Comparison of ENCODE assay signal across 8 cellular contexts in genomic region chr11:133956650-133957633, GRCh38. TPM values are rescaled to one million over a fixed set of nuclear protein-coding genes. Genes with fewer than 3 reads are reported as not detected.
DNase-seq lines count a peak whose midpoint lies in the region; ATAC-seq, FAIRE-seq and TF ChIP-seq lines count a peak whose summit lies in the region.

Gene IGSF9B, minus strand, starts transcription at chr11:133956968. Its CDS starts 214 bp downstream, at chr11:133956754.

- H3K4me2 ChIP-seq in Loucy (ENCODE audit: low read depth, low read length, poor library complexity, severe bottlenecking) (no peak within 1 kb of the TSS), astrocyte (ENCODE audit: low read length) (peak within 1 kb of the TSS; percentile 97)

- H3K27ac Mint-ChIP-seq in T-helper 17 cell (peak within 1 kb of the TSS; percentile 78), astrocyte (ENCODE audit: unreplicated experiment) (peak within 1 kb of the TSS; percentile 93)

- peak; percentile 83 for DNase-seq in DMS53 treated with DMSO at 0.1 percent for 48 hours (lab: John Stamatoyannopoulos, UW; ENCODE audit: unreplicated experiment)
- DNase-seq in T-helper 17 cell = peak; percentile 86 to 92 (median 88)
- peak; percentile 56 for DNase-seq in astrocyte (ENCODE audit: low read depth)
- DNase-seq in hepatic stellate cell (ENCODE audit: low spot score) = peak; percentile 98
- DNase-seq in retina = peak; percentile 96
- DNase-seq in aorta = peak; percentile 86 to 95

- H2AFZ ChIP-seq in Loucy (ENCODE audit: low read length) = peak within 1 kb of the TSS; percentile 76; the same call in 1 of the 2 replicates
- peak within 1 kb of the TSS; percentile 90 for H2AFZ ChIP-seq in astrocyte (ENCODE audit: low read depth, low read length)

- H3K27me3 ChIP-seq in Loucy (ENCODE audit: insufficient read depth, low read length, poor library complexity, severe bottlenecking) (no peaks in the 10 kb centered on the region), astrocyte (ENCODE audit: insufficient read depth, low read length) (peaks cover 33% of the 10 kb centered on the region), aorta (ENCODE audit: control insufficient read depth in 1 of 2, insufficient read depth in 2 of 2, low read length in 1 of 2) (no peaks in the 10 kb centered on the region)

- intact Hi-C loops in aorta (cut with DNase I) = loop anchor here in 1 of 2 donors (5.0 to 10.0 kb wide), 2 partner anchors 90 to 188 kb away; no protein-coding TSS in a partner anchor

- FAIRE-seq in astrocyte (lab: Jason Lieb, UNC) = no peak

- TF ChIP-seq CTCF in Loucy (conservative IDR thresholded peaks at IDR 0.05; ENCODE audit: low read length) = no peak
- TF ChIP-seq CTCF in astrocyte (IDR thresholded peaks at IDR 0.05; ENCODE audit: insufficient read depth, low read depth, low read length) = no peak

- no peak within 1 kb of the TSS for H3K9ac ChIP-seq in Loucy (ENCODE audit: low read depth, low read length, poor library complexity, severe bottlenecking)
- H3K9ac ChIP-seq in astrocyte (ENCODE audit: low read length) = peak within 1 kb of the TSS; percentile 63

- H3K27ac ChIP-seq in astrocyte (ENCODE audit: low read depth, low read length) (no peak within 1 kb of the TSS), aorta (ENCODE audit: low read depth in 1 of 2, low read length in 2 of 2) (peak within 1 kb of the TSS; percentile 44 to 93)

- H3K79me2 ChIP-seq in Loucy (ENCODE audit: insufficient read depth, low read length) (no peaks in the 10 kb centered on the region), astrocyte (ENCODE audit: insufficient read depth, low read length) (peaks cover 5% of the 10 kb centered on the region)

- peaks cover 25% of the 10 kb centered on the region for H3K4me1 Mint-ChIP-seq in T-helper 17 cell
- H3K4me1 Mint-ChIP-seq in astrocyte (ENCODE audit: low read depth, unreplicated experiment) = peaks cover 35% of the 10 kb centered on the region

- no peaks in the 10 kb centered on the region for H3K4me1 ChIP-seq in Loucy (ENCODE audit: insufficient read depth, low read length, poor library complexity, severe bottlenecking)
- peaks cover 26% of the 10 kb centered on the region for H3K4me1 ChIP-seq in astrocyte (ENCODE audit: insufficient read depth, low read length)
- peaks cover 3 to 4% of the 10 kb centered on the region in 2 donors for H3K4me1 ChIP-seq in aorta (ENCODE audit: control insufficient read depth in 1 of 2, insufficient read depth in 2 of 2, low read length in 2 of 2)

- 0 to 1% methylated on average over 93 to 100 of the region's 100 CpGs for WGBS in aorta, 2 donors

- peaks cover 14% of the 10 kb centered on the region for H3K27me3 Mint-ChIP-seq in T-helper 17 cell
- H3K27me3 Mint-ChIP-seq in astrocyte (ENCODE audit: low read depth, unreplicated experiment) = peaks cover 24% of the 10 kb centered on the region

- peak within 1 kb of the TSS; percentile 90 for H3K4me3 Mint-ChIP-seq in T-helper 17 cell
- H3K4me3 Mint-ChIP-seq in astrocyte (ENCODE audit: unreplicated experiment) = peak within 1 kb of the TSS; percentile 92

- H4K20me1 ChIP-seq in Loucy (ENCODE audit: insufficient read depth, low read length, poor library complexity, severe bottlenecking) (no peaks in the 10 kb centered on the region), astrocyte (ENCODE audit: insufficient read depth, low read length) (peaks cover 4% of the 10 kb centered on the region)

- no peaks in the 10 kb centered on the region for H3K36me3 Mint-ChIP-seq in T-helper 17 cell (ENCODE audit: low read depth)
- H3K36me3 Mint-ChIP-seq in astrocyte (ENCODE audit: low read depth, unreplicated experiment) = no peaks in the 10 kb centered on the region

- H3K4me3 ChIP-seq in Loucy (ENCODE audit: low read length, poor library complexity, severe bottlenecking) = peak within 1 kb of the TSS; percentile 57
- H3K4me3 ChIP-seq in astrocyte (ENCODE audit: insufficient read depth, low read depth, low read length) = peak within 1 kb of the TSS; percentile 82
- peak within 1 kb of the TSS; percentile 40 to 74 for H3K4me3 ChIP-seq in aorta (ENCODE audit: low read length in 2 of 2)

- H3K9me3 ChIP-seq in Loucy (ENCODE audit: insufficient read depth, low read depth, low read length) = no peaks in the 10 kb centered on the region
- H3K9me3 ChIP-seq in T-helper 17 cell (ENCODE audit: control insufficient read depth, low read length, poor library complexity, severe bottlenecking) = no peaks in the 10 kb centered on the region
- H3K9me3 ChIP-seq in astrocyte (ENCODE audit: insufficient read depth, low read depth, low read length) = no peaks in the 10 kb centered on the region
- no peaks in the 10 kb centered on the region for H3K9me3 ChIP-seq in aorta (ENCODE audit: control insufficient read depth, low read length)

- peak; percentile 98 for ATAC-seq in GM21723 (IDR thresholded peaks at IDR 0.05; ENCODE audit: unreplicated experiment)
- ATAC-seq in T-helper 17 cell = peak; percentile 96
- ATAC-seq in aorta (ENCODE audit: low FRiP score) = peak; percentile 91

- H3K9me2 ChIP-seq in Loucy (replicated peaks; ENCODE audit: low read depth, low read length) = no peaks in the 10 kb centered on the region

- peaks cover 2% of the 10 kb centered on the region for H3K9me3 Mint-ChIP-seq in astrocyte (ENCODE audit: unreplicated experiment)

- H3F3A ChIP-seq in Loucy (ENCODE audit: low read depth) = no peaks in the 10 kb centered on the region

- no peaks in the 10 kb centered on the region for H3K36me3 ChIP-seq in Loucy (ENCODE audit: insufficient read depth, low read length)
- no peaks in the 10 kb centered on the region for H3K36me3 ChIP-seq in astrocyte (ENCODE audit: insufficient read depth, low read length)
- no peaks in the 10 kb centered on the region for H3K36me3 ChIP-seq in aorta (ENCODE audit: control insufficient read depth in 1 of 2, insufficient read depth in 2 of 2, low read length in 1 of 2)

RNA-seq across cellular contexts. Expression of gene IGSF9B, which starts in this region (rescaled TPM):
- 10 to 100 TPM; 43.8 to 52.9 TPM for total RNA-seq in T-helper 17 cell
- 13.1 and 16.7 TPM in 2 replicates for total RNA-seq in astrocyte
- 10 to 100 TPM; 59.7 to 93.9 TPM for total RNA-seq in aorta
- 10 to 100 TPM in 1 of 2 donors, 1 to 10 TPM in 1; 6.5 to 29.7 TPM for polyA plus RNA-seq in aorta
